ENCODE assay signal across 34 cellular contexts in the genomic region with DNA sequence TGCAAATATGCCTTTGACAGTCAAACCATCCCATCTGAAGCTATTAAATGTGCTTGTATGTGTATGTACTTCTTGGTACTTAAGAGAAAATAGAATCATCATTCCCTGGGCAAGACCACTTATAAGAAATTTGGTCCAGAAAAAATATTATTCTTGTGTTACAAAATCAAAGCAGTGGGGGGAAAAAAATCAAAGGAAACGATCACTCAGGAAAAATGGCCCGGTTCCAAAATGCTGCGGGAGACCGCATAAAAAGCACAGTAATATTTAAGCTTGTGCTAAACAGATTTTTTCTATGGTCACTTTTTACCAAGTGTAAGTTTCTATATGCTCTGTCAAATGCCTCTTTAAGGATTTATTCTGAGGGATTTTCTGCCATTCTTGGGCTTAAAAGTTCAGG. TPM values are rescaled to one million over a fixed set of nuclear protein-coding genes. Genes with fewer than 3 reads are reported as not detected.
"Had no signal": no experiment of that assay in that cellular context is flagged by ENCODE, and none has a peak within 500 bp of the region (broad histone marks: within the 10 kb centered on the region; RNA-seq: fewer than 3 reads in every experiment).

No MANE protein-coding gene starts in this region.

- H3K36me3 ChIP-seq: ascending aorta, breast epithelium, cardiac muscle cell, esophagus squamous epithelium, gastrocnemius medialis, heart left ventricle, WERI-Rb-1 had no signal

- DNase-seq: activated B cell treated with CpG ODN at 0.5 μM for 24 hours; activated CD4-positive, alpha-beta memory T cell treated with anti-CD3 and anti-CD28 coated beads for 36 hours; activated CD4-positive, alpha-beta T cell treated with anti-CD3 and anti-CD28 coated beads for 36 hours; activated CD4-positive, alpha-beta T cell treated with anti-CD3 and anti-CD28 coated beads, Interleukin-2, amount 10 ng/mL, durations not matched to agents 24 days and 14 days; activated CD8-positive, alpha-beta memory T cell treated with anti-CD3 and anti-CD28 coated beads, Interleukin-2, amount 10 ng/mL, durations not matched to agents 7 days and 5 days; activated CD8-positive, alpha-beta memory T cell treated with anti-CD3 and anti-CD28 coated beads, Interleukin-2, amount 50 U/mL, for 4 hours; activated CD8-positive, alpha-beta T cell treated with anti-CD3 and anti-CD28 coated beads, Interleukin-2, amount 10 ng/mL, durations not matched to agents 7 days and 5 days; activated effector memory CD4-positive, alpha-beta T cell treated with anti-CD3 and anti-CD28 coated beads, Interleukin-2, amount 50 U/mL, for 16 hours; activated naive CD4-positive, alpha-beta T cell; activated naive CD4-positive, alpha-beta T cell treated with anti-CD3 and anti-CD28 coated beads, Interleukin-2, amount 10 ng/mL, durations not matched to agents 7 days and 5 days; activated naive CD8-positive, alpha-beta T cell treated with anti-CD3 and anti-CD28 coated beads, Interleukin-2, amount 10 ng/mL, durations not matched to agents 7 days and 5 days; activated T-cell treated with anti-CD3 and anti-CD28 coated beads, Interleukin-2, amount 50 U/mL, for 1 hour; activated T-cell treated with anti-CD3 and anti-CD28 coated beads, Interleukin-2, amount 50 U/mL, for 48 hours; body of pancreas; cortex of kidney; effector CD8-positive, alpha-beta T cell; esophagus squamous epithelium; foreskin keratinocyte; gastrocnemius medialis; glutamatergic neuron; heart left ventricle; T-helper 1 cell; T-helper 17 cell; T1000; WERI-Rb-1 had no signal

- H3K27ac ChIP-seq: ascending aorta, body of pancreas, breast epithelium, cardiac muscle cell, epithelial cell of prostate, esophagus squamous epithelium, foreskin keratinocyte, gastrocnemius medialis, heart left ventricle, WERI-Rb-1 had no signal

- FAIRE-seq: colon, endometrium, endothelial cell of umbilical vein had no signal

- ATAC-seq: activated CD4-positive, alpha-beta T cell treated with anti-CD3 and anti-CD28 coated beads for 36 hours; activated CD4-positive, CD25-positive, alpha-beta regulatory T cell treated with anti-CD3 and anti-CD28 coated beads, Interleukin-2, amount 50 U/mL, for 24 hours; activated CD8-positive, alpha-beta memory T cell treated with anti-CD3 and anti-CD28 coated beads, Interleukin-2, amount 10 ng/mL, durations not matched to agents 7 days and 5 days; activated CD8-positive, alpha-beta T cell treated with anti-CD3 and anti-CD28 coated beads, Interleukin-2, amount 10 ng/mL, durations not matched to agents 7 days and 5 days; activated naive CD4-positive, alpha-beta T cell treated with anti-CD3 and anti-CD28 coated beads, Interleukin-2, amount 50 U/mL, for 72 hours; body of pancreas; foreskin keratinocyte; gastrocnemius medialis; heart left ventricle; T-helper 17 cell had no signal

- H3K27me3 ChIP-seq: ascending aorta, body of pancreas, cardiac muscle cell, esophagus squamous epithelium, foreskin keratinocyte, gastrocnemius medialis had no signal

- H3K4me3 ChIP-seq: ascending aorta, body of pancreas, breast epithelium, cardiac muscle cell, esophagus squamous epithelium, gastrocnemius medialis, heart left ventricle had no signal

- H3K9me3 ChIP-seq: ascending aorta, body of pancreas, breast epithelium, esophagus squamous epithelium, gastrocnemius medialis, heart left ventricle had no signal

- H3K4me1 ChIP-seq: ascending aorta, body of pancreas, breast epithelium, esophagus squamous epithelium, foreskin keratinocyte had no signal

RNA-seq across cellular contexts. Expression of a gene that starts 36.1 kb away (rescaled TPM):
- total RNA-seq: activated B cell treated with CpG ODN at 0.5 μM for 24 hours; activated CD8-positive, alpha-beta T cell treated with anti-CD3 and anti-CD28 coated beads, Interleukin-2, amount 10 ng/mL, durations not matched to agents 7 days and 5 days; activated naive CD8-positive, alpha-beta T cell treated with anti-CD3 and anti-CD28 coated beads, Interleukin-2, amount 10 ng/mL, durations not matched to agents 7 days and 5 days; foreskin keratinocyte had no signal
